ENCODE assay signal across 1 cellular context in the genomic region with DNA sequence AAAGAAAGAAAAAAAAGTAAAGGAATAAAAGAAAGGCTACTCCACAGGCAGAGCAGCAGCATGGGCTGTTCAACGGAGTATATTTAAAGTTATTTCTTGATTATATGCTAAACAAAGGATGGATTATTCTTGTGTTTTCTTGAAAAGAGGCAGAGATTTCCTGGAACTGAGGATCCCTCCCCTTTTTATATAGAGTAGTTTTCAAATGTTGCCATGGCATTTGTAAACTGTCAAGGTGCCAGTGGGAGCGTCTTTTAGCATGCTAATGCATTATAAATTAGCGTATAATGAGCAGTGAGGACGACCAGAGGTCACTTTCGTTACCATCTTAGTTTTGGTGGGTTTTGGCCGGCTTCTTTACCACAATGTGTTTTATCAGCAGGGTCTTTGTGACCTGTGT.
TF ChIP-seq lines count a peak whose summit lies in the region.

No MANE protein-coding gene starts in this region.

TF ChIP-seq in GM12878, 131 proteins besides CTCF, POLR2A, EP300 and RAD21:
- TF ChIP-seq HDAC2 (IDR thresholded peaks at IDR 0.05) (no peak), RB1 (IDR thresholded peaks at IDR 0.05; ENCODE audit: borderline replicate concordance) (no peak), ETV6 (conservative IDR thresholded peaks at IDR 0.05 in 1 of 2, IDR thresholded peaks at IDR 0.05 in 1 of 2; ENCODE audit: borderline replicate concordance in 1 of 2, low read depth in 1 of 2) (no peak), RBBP5 (conservative IDR thresholded peaks at IDR 0.05) (no peak), DPF2 (IDR thresholded peaks at IDR 0.05) (no peak), HDGF (IDR thresholded peaks at IDR 0.05) (no peak), RUNX3 (IDR thresholded peaks at IDR 0.05; ENCODE audit: low read length) (no peak), BACH1 (IDR thresholded peaks at IDR 0.05; ENCODE audit: borderline replicate concordance) (no peak)
- TF ChIP-seq, protein P1, sequence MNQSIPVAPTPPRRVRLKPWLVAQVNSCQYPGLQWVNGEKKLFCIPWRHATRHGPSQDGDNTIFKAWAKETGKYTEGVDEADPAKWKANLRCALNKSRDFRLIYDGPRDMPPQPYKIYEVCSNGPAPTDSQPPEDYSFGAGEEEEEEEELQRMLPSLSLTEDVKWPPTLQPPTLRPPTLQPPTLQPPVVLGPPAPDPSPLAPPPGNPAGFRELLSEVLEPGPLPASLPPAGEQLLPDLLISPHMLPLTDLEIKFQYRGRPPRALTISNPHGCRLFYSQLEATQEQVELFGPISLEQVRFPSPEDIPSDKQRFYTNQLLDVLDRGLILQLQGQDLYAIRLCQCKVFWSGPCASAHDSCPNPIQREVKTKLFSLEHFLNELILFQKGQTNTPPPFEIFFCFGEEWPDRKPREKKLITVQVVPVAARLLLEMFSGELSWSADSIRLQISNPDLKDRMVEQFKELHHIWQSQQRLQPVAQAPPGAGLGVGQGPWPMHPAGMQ (IDR thresholded peaks at IDR 0.05; ENCODE audit: borderline replicate concordance) = no peak
